ENCODE assay signal across 1 cellular context in the genomic region with DNA sequence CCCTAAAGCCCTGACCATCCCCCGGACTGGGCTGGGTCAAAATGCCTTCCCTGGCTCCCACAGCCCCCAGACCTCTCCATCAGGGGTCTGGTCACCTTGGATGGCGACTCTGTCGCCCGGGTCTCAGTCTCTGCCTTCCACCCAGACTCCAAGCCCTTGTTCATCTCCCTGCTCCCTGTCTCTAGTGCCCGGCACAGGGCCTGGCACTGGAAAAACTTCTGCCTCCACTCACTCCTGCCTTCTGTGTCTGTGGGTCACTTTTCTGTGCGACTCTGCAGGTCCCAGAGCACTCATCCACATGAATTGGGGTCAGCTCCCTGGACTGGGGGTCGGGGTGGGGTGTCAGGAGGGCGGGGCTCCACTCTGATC.
TF ChIP-seq lines count a peak whose summit lies in the region.

No MANE protein-coding gene starts in this region.

TF ChIP-seq in A549, 52 proteins besides CTCF, POLR2A, EP300 and RAD21 (continued from another document):
- TF ChIP-seq ZFP36 (IDR thresholded peaks at IDR 0.05; ENCODE audit: borderline replicate concordance, partially characterized antibody) (no peak), FOXS1 (CRISPR knock-in tag; IDR thresholded peaks at IDR 0.05) (no peak), ZSCAN20 (CRISPR knock-in tag; IDR thresholded peaks at IDR 0.05) (no peak)
